In genomic region chr6:101534386-101534785, GRCh38 we compare ENCODE assay signal across 27 cellular contexts.
DNase-seq lines count a peak whose midpoint lies in the region; ATAC-seq, FAIRE-seq and TF ChIP-seq lines count a peak whose summit lies in the region.
"Had no signal": no experiment of that assay in that cellular context is flagged by ENCODE, and none has a peak within 500 bp of the region (broad histone marks: within the 10 kb centered on the region; RNA-seq: fewer than 3 reads in every experiment).

No MANE protein-coding gene starts in this region.

- H4K20me1 ChIP-seq in osteoblast (ENCODE audit: insufficient read depth, low read length), result no peaks in the 10 kb centered on the region

- no peak for TF ChIP-seq POLR2A in erythroblast (IDR thresholded peaks at IDR 0.05; ENCODE audit: low read length)

- H3K4me3 Mint-ChIP-seq in MCF 10A (ENCODE audit: unreplicated experiment), result no peak overlapping the region
- H3K4me3 Mint-ChIP-seq: natural killer cell treated with Interleukin-12 subunit alpha and Interleukin-12 subunit beta and Interleukin-15 and Interleukin-18, amount 100 ng/mL, for 72 hours; stimulated activated naive B cell treated with anti-CD40 and anti-IgM and Interleukin-4, amounts not matched to agents 10 μg/mL and 1 μg/mL and 100 μg/mL, for 72 hours had no signal

- TF ChIP-seq CTCF in WI38 (IDR thresholded peaks at IDR 0.05; ENCODE audit: low read depth, low read length) (no peak), osteoblast (IDR thresholded peaks at IDR 0.05; ENCODE audit: extremely low read depth, low read depth, low read length) (no peak), MCF 10A (IDR thresholded peaks at IDR 0.05; ENCODE audit: unreplicated experiment) (no peak)

- DNase-seq in GM04503 (ENCODE audit: low read depth), result peak; percentile 22
- DNase-seq in osteoblast (ENCODE audit: insufficient read length, low spot score, missing footprints), result no peak
- no peak for DNase-seq in ACHN
- no peak for DNase-seq in MCF 10A (ENCODE audit: unreplicated experiment)
- DNase-seq in erythroblast (lab: John Stamatoyannopoulos, UW), result no peak
- DNase-seq: activated CD4-positive, CD25-positive, alpha-beta regulatory T cell treated with anti-CD3 and anti-CD28 coated beads, Interleukin-2, amount 50 U/mL, for 72 hours; activated gamma-delta T cell; hypothalamus; MG63; NCI-H1436; NCI-H510A treated with DMSO at 0.1 percent for 48 hours; ovary; PC-9; SIG-M5; spleen; stimulated activated CD4-positive, alpha-beta T cell treated with anti-CD3 and anti-CD28 coated beads, Interleukin-2, amount 100 ng/mL, for 48 hours; stimulated activated naive B cell treated with anti-CD40 and anti-IgM and Interleukin-4, amounts not matched to agents 10 μg/mL and 1 μg/mL and 100 μg/mL, for 72 hours; T-helper 1 cell; testis; uterus had no signal

- peaks cover 3% of the 10 kb centered on the region for H3K4me1 Mint-ChIP-seq in MCF 10A (ENCODE audit: insufficient read depth, unreplicated experiment)
- H3K4me1 Mint-ChIP-seq: stimulated activated naive B cell treated with anti-CD40 and anti-IgM and Interleukin-4, amounts not matched to agents 10 μg/mL and 1 μg/mL and 100 μg/mL, for 72 hours had no signal

- BruUV-seq in MCF 10A (replicated peaks; lab: Mats Ljungman, UMichigan), result no TSS peak

- ATAC-seq in HG02981 (IDR thresholded peaks at IDR 0.05; ENCODE audit: unreplicated experiment), result no peak
- ATAC-seq: natural killer cell treated with Interleukin-12 subunit alpha and Interleukin-12 subunit beta and Interleukin-15 and Interleukin-18, amount 100 ng/mL, for 72 hours; stimulated activated naive B cell treated with anti-CD40 and anti-IgM and Interleukin-4, amounts not matched to agents 10 μg/mL and 1 μg/mL and 100 μg/mL, for 72 hours had no signal

- no peaks in the 10 kb centered on the region for H3K27me3 Mint-ChIP-seq in MCF 10A (ENCODE audit: insufficient read depth, unreplicated experiment)
- H3K27me3 Mint-ChIP-seq: natural killer cell treated with Interleukin-12 subunit alpha and Interleukin-12 subunit beta and Interleukin-15 and Interleukin-18, amount 100 ng/mL, for 72 hours; stimulated activated naive B cell treated with anti-CD40 and anti-IgM and Interleukin-4, amounts not matched to agents 10 μg/mL and 1 μg/mL and 100 μg/mL, for 72 hours had no signal

- no peaks in the 10 kb centered on the region for H3K79me2 ChIP-seq in osteoblast (ENCODE audit: insufficient read depth, low read length)

- H3K4me1 ChIP-seq in osteoblast (ENCODE audit: insufficient read depth, low read length), result no peaks in the 10 kb centered on the region
- H3K4me1 ChIP-seq: spleen, testis, uterus had no signal

- H3K36me3 Mint-ChIP-seq in MCF 10A (ENCODE audit: insufficient read depth, unreplicated experiment), result no peaks in the 10 kb centered on the region
- H3K36me3 Mint-ChIP-seq: natural killer cell treated with Interleukin-12 subunit alpha and Interleukin-12 subunit beta and Interleukin-15 and Interleukin-18, amount 100 ng/mL, for 72 hours; stimulated activated naive B cell treated with anti-CD40 and anti-IgM and Interleukin-4, amounts not matched to agents 10 μg/mL and 1 μg/mL and 100 μg/mL, for 72 hours had no signal

- in situ Hi-C loops in ACHN (cut with HindIII; ENCODE audit: low pct_ligation_motif_present, low pct_unique_long_range_greater_than_20kb, low sequenced_read_pairs), result no loop called here

- no peak overlapping the region for H3K27ac Mint-ChIP-seq in MCF 10A (ENCODE audit: low read depth, unreplicated experiment)
- H3K27ac Mint-ChIP-seq: natural killer cell treated with Interleukin-12 subunit alpha and Interleukin-12 subunit beta and Interleukin-15 and Interleukin-18, amount 100 ng/mL, for 72 hours; stimulated activated naive B cell treated with anti-CD40 and anti-IgM and Interleukin-4, amounts not matched to agents 10 μg/mL and 1 μg/mL and 100 μg/mL, for 72 hours had no signal

- POLR2A ChIA-PET in MCF 10A (lab: Yijun Ruan, JAX), result no interaction called here

- H3K4me3 ChIP-seq in WI38 (ENCODE audit: low read depth, low read length) (peak overlapping the region; percentile 35), osteoblast (ENCODE audit: insufficient read depth, low read length) (no peak overlapping the region)
- H3K4me3 ChIP-seq: MG63, ovary, PC-9, spleen, testis, uterus had no signal

- CTCF ChIA-PET in MCF 10A (lab: Yijun Ruan, JAX), result no interaction called here

- H3K9me3 ChIP-seq in osteoblast (ENCODE audit: low read depth, low read length), result no peaks in the 10 kb centered on the region
- H3K9me3 ChIP-seq: MG63, ovary, spleen, testis, uterus had no signal

- peak overlapping the region; percentile 8 for H3K4me2 ChIP-seq in osteoblast (ENCODE audit: insufficient read depth, low read length)

- peak; percentile 71 for FAIRE-seq in endometrium (lab: Jason Lieb, UNC)
- FAIRE-seq: D721Med, endothelial cell of umbilical vein, frontal cortex had no signal

- no peak overlapping the region for H3K27ac ChIP-seq in osteoblast (ENCODE audit: low read depth, low read length)
- H3K27ac ChIP-seq: ovary, PC-9, spleen, testis, uterus had no signal

- H2AFZ ChIP-seq in osteoblast (ENCODE audit: low read length), result no peak overlapping the region
- H2AFZ ChIP-seq: PC-9 had no signal

- H3K9me3 Mint-ChIP-seq in MCF 10A (ENCODE audit: unreplicated experiment), result no peaks in the 10 kb centered on the region
- H3K9me3 Mint-ChIP-seq: stimulated activated naive B cell treated with anti-CD40 and anti-IgM and Interleukin-4, amounts not matched to agents 10 μg/mL and 1 μg/mL and 100 μg/mL, for 72 hours had no signal

- no peaks in the 10 kb centered on the region for H3K36me3 ChIP-seq in osteoblast (ENCODE audit: insufficient read depth, low read length)
- H3K36me3 ChIP-seq: MG63, ovary, spleen, uterus had no signal

- intact Hi-C loops in MCF 10A (cut with micrococcal nuclease), result no loop called here

- no peaks in the 10 kb centered on the region for H3K27me3 ChIP-seq in osteoblast (ENCODE audit: insufficient read depth, low read length)
- H3K27me3 ChIP-seq: MG63, ovary, spleen, testis, uterus had no signal
